1 cellular context compared by ENCODE assay signal in genomic region chr5:87383216-87383615, GRCh38.
TF ChIP-seq lines count a peak whose summit lies in the region.

No MANE protein-coding gene starts in this region.

TF ChIP-seq in SK-N-SH, 30 proteins besides CTCF, POLR2A, EP300 and RAD21 (continued from another document):
- TF ChIP-seq REST (IDR thresholded peaks at IDR 0.05; ENCODE audit: low read depth, low read length), result no peak
- no peak for TF ChIP-seq FOSL2 (IDR thresholded peaks at IDR 0.05; ENCODE audit: borderline replicate concordance, low read depth)
- no peak for TF ChIP-seq FOXJ3 (CRISPR knock-in tag; IDR thresholded peaks at IDR 0.05)
- TF ChIP-seq NFIC (IDR thresholded peaks at IDR 0.05; ENCODE audit: borderline replicate concordance), result no peak
